In genomic region chr2:241501551-241501950, GRCh38 we compare ENCODE assay signal across 24 cellular contexts. TPM values are rescaled to one million over a fixed set of nuclear protein-coding genes. Genes with fewer than 3 reads are reported as not detected.
DNase-seq lines count a peak whose midpoint lies in the region; ATAC-seq, FAIRE-seq and TF ChIP-seq lines count a peak whose summit lies in the region.
"Had no signal": no experiment of that assay in that cellular context is flagged by ENCODE, and none has a peak within 500 bp of the region (broad histone marks: within the 10 kb centered on the region; RNA-seq: fewer than 3 reads in every experiment).

No MANE protein-coding gene starts in this region.

- H3K4me3 ChIP-seq in HepG2 (replicated peaks in 1 of 3; ENCODE audit: insufficient read depth in 1 of 3, low read depth in 2 of 3, low read length in 3 of 3) = no peak overlapping the region
- H3K4me3 ChIP-seq in right lobe of liver = no peak overlapping the region
- no peak overlapping the region for H3K4me3 ChIP-seq in H1 (ENCODE audit: extremely low read depth in 1 of 4, insufficient read depth in 2 of 4, low read depth in 3 of 4, low read length in 4 of 4)
- H3K4me3 ChIP-seq in gastrocnemius medialis = no peak overlapping the region
- H3K4me3 ChIP-seq in thyroid gland (replicated peaks in 1 of 3) = no peak overlapping the region
- no peak overlapping the region for H3K4me3 ChIP-seq in GM23338
- H3K4me3 ChIP-seq: GM23248 had no signal

- H3K27ac ChIP-seq in HepG2 (ENCODE audit: extremely low read length, insufficient read depth, low read length) (no peak overlapping the region), right lobe of liver (no peak overlapping the region), H1 (ENCODE audit: low read depth, low read length) (no peak overlapping the region), gastrocnemius medialis (peak overlapping the region; percentile 93 to 98 (median 96)), thyroid gland (no peak overlapping the region), GM23338 (ENCODE audit: low read depth) (no peak overlapping the region)
- H3K27ac ChIP-seq: GM23248 had no signal

- no peak overlapping the region for H3K4me3 Mint-ChIP-seq in endothelial cell (ENCODE audit: unreplicated experiment)
- no peak overlapping the region for H3K4me3 Mint-ChIP-seq in GM23338
- H3K4me3 Mint-ChIP-seq: CD8-positive, alpha-beta memory T cell had no signal

- no peak overlapping the region for H3K9ac ChIP-seq in HepG2 (ENCODE audit: insufficient read depth, low read depth, low read length)
- no peak overlapping the region for H3K9ac ChIP-seq in H1 (replicated peaks in 1 of 4; ENCODE audit: extremely low read depth in 1 of 4, low read depth in 3 of 4, low read length in 3 of 4)
- H3K9ac ChIP-seq: GM23248 had no signal

- no peak overlapping the region for H4K5ac ChIP-seq in H1 (ENCODE audit: insufficient read length, low read depth, low read length)

- 0 out of 2 replicates have a peak, but pooled peaks cover under 1% of the 10 kb centered on the region for H3F3A ChIP-seq in GM23338 (replicated peaks; ENCODE audit: low read depth)

- H2BK12ac ChIP-seq in H1 (ENCODE audit: low read depth, low read length) = no peak overlapping the region

- CTCF ChIA-PET in HepG2 (lab: Yijun Ruan, JAX; ENCODE audit: low intra/inter-chr PET ratio, low total read pairs) (no interaction called here), H1 (lab: Charles Lee; ENCODE audit: partially characterized antibody) (no interaction called here)

- TF ChIP-seq CTCF in HepG2 (CRISPR knock-in tag; IDR thresholded peaks at IDR 0.05) = no peak
- no peak for TF ChIP-seq CTCF in right lobe of liver (IDR thresholded peaks at IDR 0.05)
- no peak for TF ChIP-seq CTCF in H1 (IDR thresholded peaks at IDR 0.05; ENCODE audit: control extremely low read depth in 1 of 3, insufficient read depth in 1 of 3, low read depth in 1 of 3, low read length in 3 of 3)
- no peak for TF ChIP-seq CTCF in gastrocnemius medialis (IDR thresholded peaks at IDR 0.05 in 4 of 5, conservative IDR thresholded peaks at IDR 0.05 in 1 of 5)
- no peak for TF ChIP-seq CTCF in thyroid gland (IDR thresholded peaks at IDR 0.05)
- TF ChIP-seq CTCF in endothelial cell (IDR thresholded peaks at IDR 0.05; ENCODE audit: unreplicated experiment) = no peak
- no peak for TF ChIP-seq CTCF in GM23338 (conservative IDR thresholded peaks at IDR 0.05; ENCODE audit: low read depth in 2 of 2)

- POLR2A ChIA-PET in HepG2 (lab: Yijun Ruan, JAX) (interaction anchor here (1.1 kb wide), 1 partner anchor 10 kb away, joined by 3 read pairs; no protein-coding TSS in a partner anchor), H1 (lab: Charles Lee; ENCODE audit: partially characterized antibody) (interaction anchor here (0.9 to 10.2 kb wide), 2 partner anchors 8 to 35 kb away, joined by 3 to 104 read pairs; no protein-coding TSS in a partner anchor)

- H2AFZ ChIP-seq in HepG2 (ENCODE audit: low read length) = no peak overlapping the region
- H2AFZ ChIP-seq in H1 (ENCODE audit: low read length) = no peak overlapping the region
- H2AFZ ChIP-seq in GM23338 = no peak overlapping the region
- H2AFZ ChIP-seq: GM23248 had no signal

- H3K4me2 ChIP-seq in HepG2 (ENCODE audit: low read depth, low read length) (no peak overlapping the region), H1 (ENCODE audit: insufficient read depth in 1 of 2, low read depth in 2 of 2, low read length in 2 of 2) (no peak overlapping the region), GM23338 (no peak overlapping the region)

- H3K4ac ChIP-seq in H1 (replicated peaks; ENCODE audit: insufficient read length, low read depth, low read length) = no peak overlapping the region

- intact Hi-C loops in HepG2 (cut with micrococcal nuclease; ENCODE audit: unreplicated experiment) (loop anchor here (10.0 kb wide), 1 partner anchor 147 kb away; the partner anchor contains the start of gene FARP2), right lobe of liver (cut with DNase I) (no loop called here), gastrocnemius medialis (cut with DNase I; ENCODE audit: low total_unique reads) (no loop called here), thyroid gland (cut with DNase I) (loop anchor here (10.0 kb wide), 1 partner anchor 193 kb away; no protein-coding TSS in a partner anchor)

- no peak for TF ChIP-seq EP300 in HepG2 (IDR thresholded peaks at IDR 0.05; ENCODE audit: low read depth in 2 of 2, low read length in 2 of 2)
- no peak for TF ChIP-seq EP300 in HepG2 (CRISPR knock-in tag; IDR thresholded peaks at IDR 0.05; ENCODE audit: borderline replicate concordance)
- no peak for TF ChIP-seq EP300 in H1 (IDR thresholded peaks at IDR 0.05; ENCODE audit: borderline replicate concordance in 1 of 2, low read depth in 2 of 2, low read length in 2 of 2)

- H3K14ac ChIP-seq in H1 (ENCODE audit: insufficient read length) = no peak overlapping the region

- H2BK15ac ChIP-seq in H1 (ENCODE audit: low read length) = no peak overlapping the region

- H3K79me2 ChIP-seq in HepG2 (ENCODE audit: insufficient read depth, low read length) = peaks cover 50% of the 10 kb centered on the region
- peaks cover 14 to 40% of the 10 kb centered on the region in 2 experiments for H3K79me2 ChIP-seq in H1 (ENCODE audit: control insufficient read depth in 1 of 2, insufficient read depth in 2 of 2, low read length in 2 of 2)
- H3K79me2 ChIP-seq in GM23338 (replicated peaks; ENCODE audit: insufficient read depth) = peaks cover 59% of the 10 kb centered on the region

- H3K36me3 Mint-ChIP-seq in endothelial cell (ENCODE audit: low read depth, unreplicated experiment) (peaks cover 7% of the 10 kb centered on the region), GM23338 (ENCODE audit: low read depth) (peaks cover 38% of the 10 kb centered on the region)

- H3K79me1 ChIP-seq in H1 (ENCODE audit: low read depth, low read length) = peaks cover 20% of the 10 kb centered on the region

- H3K27ac Mint-ChIP-seq in endothelial cell (ENCODE audit: unreplicated experiment) (no peak overlapping the region), GM23338 (no peak overlapping the region; the same call in 1 of the 2 replicates)
- H3K27ac Mint-ChIP-seq: CD4-positive, CD25-positive, alpha-beta regulatory T cell had no signal

- H3K56ac ChIP-seq in H1 (replicated peaks; ENCODE audit: insufficient read length, low read depth, low read length) = no peak overlapping the region

- H4K20me1 ChIP-seq in HepG2 (ENCODE audit: insufficient read depth, low read length) (peaks cover 28% of the 10 kb centered on the region; the same call in 1 of the 2 replicates), H1 (replicated peaks in 1 of 2; ENCODE audit: control insufficient read depth in 1 of 2, insufficient read depth in 2 of 2, low read length in 2 of 2) (peaks cover 14 to 39% of the 10 kb centered on the region in 2 experiments), GM23338 (replicated peaks; ENCODE audit: insufficient read depth) (peaks cover 36% of the 10 kb centered on the region)

- peaks cover 15% of the 10 kb centered on the region for H3K27me3 Mint-ChIP-seq in endothelial cell (ENCODE audit: unreplicated experiment)
- no peaks in the 10 kb centered on the region for H3K27me3 Mint-ChIP-seq in GM23338 (ENCODE audit: insufficient read depth, low read depth, poor library complexity)
- H3K27me3 Mint-ChIP-seq: CD4-positive, CD25-positive, alpha-beta regulatory T cell; CD8-positive, alpha-beta memory T cell had no signal

- TF ChIP-seq RAD21 in HepG2 (CRISPR knock-in tag; IDR thresholded peaks at IDR 0.05) = no peak
- TF ChIP-seq RAD21 in H1 (IDR thresholded peaks at IDR 0.05 in 1 of 2, conservative IDR thresholded peaks at IDR 0.05 in 1 of 2; ENCODE audit: low read depth in 2 of 2, low read length in 2 of 2) = no peak

- no peak overlapping the region for H4K91ac ChIP-seq in H1 (replicated peaks; ENCODE audit: insufficient read length, low read length)

- no peak overlapping the region for H2BK20ac ChIP-seq in H1 (ENCODE audit: low read length)

- 99% methylated on average over 17 of the region's 17 CpGs for WGBS in HepG2 (ENCODE audit: low lambda C conversion rate)
- 90% methylated on average over 2 of the region's 17 CpGs for WGBS in right lobe of liver (ENCODE audit: insufficient coverage, low coverage, low lambda C conversion rate, missing lambda C conversion rate)
- WGBS in H1 (ENCODE audit: extremely low coverage in 1 of 2, insufficient coverage in 1 of 2, insufficient read length in 1 of 2, insufficient replicate concordance in 2 of 2, low coverage in 1 of 2, low lambda C conversion rate in 2 of 2, missing lambda C conversion rate in 1 of 2), 2 experiments = 92% methylated on average over 16 of the region's 17 CpGs; no CpG with 5 or more reads in 1 of the 2 experiments
- WGBS in thyroid gland, 2 donors = 41 to 80% methylated on average over 17 of the region's 17 CpGs

- ATAC-seq in HepG2 = no peak
- no peak for ATAC-seq in right lobe of liver
- ATAC-seq in gastrocnemius medialis = no peak
- no peak for ATAC-seq in GM23338

- no peak overlapping the region for H2BK120ac ChIP-seq in H1 (replicated peaks; ENCODE audit: low read depth, low read length)

- TF ChIP-seq POLR2A in HepG2 (IDR thresholded peaks at IDR 0.05; ENCODE audit: insufficient read depth in 1 of 2, low read depth in 2 of 2, low read length in 2 of 2) (no peak), right lobe of liver (IDR thresholded peaks at IDR 0.05) (no peak), H1 (IDR thresholded peaks at IDR 0.05; ENCODE audit: control extremely low read depth in 1 of 2, low read depth in 2 of 2, low read length in 2 of 2) (no peak), gastrocnemius medialis (IDR thresholded peaks at IDR 0.05) (no peak), thyroid gland (IDR thresholded peaks at IDR 0.05) (no peak)

- H2AK5ac ChIP-seq in H1 (ENCODE audit: low read depth, low read length) = no peak overlapping the region

- no peak overlapping the region for H3K23ac ChIP-seq in H1 (ENCODE audit: insufficient read length)

- 0 out of 2 replicates have a peak overlapping the region, but pooled peaks have one; percentile 25 for H4K8ac ChIP-seq in H1 (ENCODE audit: extremely low read depth, insufficient read depth, low read length)

- H3K27me3 ChIP-seq in HepG2 (ENCODE audit: control insufficient read depth in 1 of 2, insufficient read depth in 2 of 2, low read length in 2 of 2) = no peaks in the 10 kb centered on the region
- H3K27me3 ChIP-seq in right lobe of liver = no peaks in the 10 kb centered on the region
- H3K27me3 ChIP-seq in H1 (replicated peaks in 1 of 4; ENCODE audit: control insufficient read depth in 3 of 4, extremely low read depth in 1 of 4, insufficient read depth in 3 of 4, low read length in 3 of 4) = no peaks in the 10 kb centered on the region
- no peaks in the 10 kb centered on the region for H3K27me3 ChIP-seq in gastrocnemius medialis
- no peaks in the 10 kb centered on the region for H3K27me3 ChIP-seq in thyroid gland
- H3K27me3 ChIP-seq in GM23338 (ENCODE audit: insufficient read depth) = no peaks in the 10 kb centered on the region
- H3K27me3 ChIP-seq: BE2C had no signal

- no peaks in the 10 kb centered on the region for H3K9me2 ChIP-seq in GM23338 (ENCODE audit: insufficient read depth)

- in situ Hi-C loops in HepG2 (cut with HindIII; ENCODE audit: extremely low pct_ligation_motif_present, low pct_unique_long_range_greater_than_20kb) (no loop called here), gastrocnemius medialis (cut with MboI; ENCODE audit: low sequenced_read_pairs in 4 of 4) (no loop called here)

- no TSS peak for BruUV-seq in HepG2 (replicated peaks; lab: Mats Ljungman, UMichigan)

- H3K4me1 Mint-ChIP-seq in endothelial cell (ENCODE audit: unreplicated experiment) = peaks cover 3% of the 10 kb centered on the region
- H3K4me1 Mint-ChIP-seq in GM23338 = peaks cover 4% of the 10 kb centered on the region; the same call in 1 of the 3 replicates

- DNase-seq in HepG2 (ENCODE audit: low spot score) = no peak
- DNase-seq in right lobe of liver = no peak
- no peak for DNase-seq in H1 (ENCODE audit: low read depth in 1 of 2, low spot score in 2 of 2)
- no peak for DNase-seq in gastrocnemius medialis
- peak; percentile 69 for DNase-seq in thyroid gland
- DNase-seq in SW480 (ENCODE audit: low spot score) = no peak
- DNase-seq in endothelial cell (ENCODE audit: low spot score) = no peak
- no peak for DNase-seq in GM23338 (ENCODE audit: low spot score)
- DNase-seq: ACHN; BE2C; C1 segment of cervical spinal cord; CD4-positive, CD25-positive, alpha-beta regulatory T cell; COR-L47; DMS 273 treated with DMSO at 0.1 percent for 48 hours; DMS53; DND-41; EL; GM23248; H7 had no signal

- H3K36me3 ChIP-seq in HepG2 (replicated peaks in 1 of 2; ENCODE audit: control insufficient read depth in 1 of 2, insufficient read depth in 2 of 2, low read length in 2 of 2) (peaks cover 37 to 51% of the 10 kb centered on the region in 2 experiments), right lobe of liver (peaks cover 0 to 17% (median 1%) of the 10 kb centered on the region in 4 donors), H1 (ENCODE audit: control insufficient read depth in 2 of 4, insufficient read depth in 4 of 4, low read length in 3 of 4) (peaks cover 4 to 30% (median 20%) of the 10 kb centered on the region in 4 experiments; a peak in 7 of 8 replicates), gastrocnemius medialis (peaks cover 0 to 37% of the 10 kb centered on the region in 2 donors), thyroid gland (peaks cover 0 to 16% of the 10 kb centered on the region in 2 donors), GM23338 (ENCODE audit: insufficient read depth) (no peaks in the 10 kb centered on the region)

- H3K9me3 Mint-ChIP-seq in endothelial cell (ENCODE audit: unreplicated experiment) (no peaks in the 10 kb centered on the region), GM23338 (no peaks in the 10 kb centered on the region)
- H3K9me3 Mint-ChIP-seq: CD4-positive, CD25-positive, alpha-beta regulatory T cell; CD8-positive, alpha-beta memory T cell had no signal

- no peak for FAIRE-seq in HepG2 (lab: Jason Lieb, UNC)
- FAIRE-seq in H1 (lab: Jason Lieb, UNC) = no peak
- FAIRE-seq: A204.1, G401.6, GM12892, GM18507 had no signal

- H3K9me3 ChIP-seq in HepG2 (ENCODE audit: low read length) (no peaks in the 10 kb centered on the region), right lobe of liver (no peaks in the 10 kb centered on the region), H1 (ENCODE audit: insufficient read depth in 2 of 2, low read depth in 1 of 2, low read length in 1 of 2) (no peaks in the 10 kb centered on the region), gastrocnemius medialis (no peaks in the 10 kb centered on the region), thyroid gland (no peaks in the 10 kb centered on the region)
- H3K9me3 ChIP-seq: BE2C had no signal

- H3K23me2 ChIP-seq in H1 (ENCODE audit: low read depth, low read length) = no peaks in the 10 kb centered on the region

- H3K4me1 ChIP-seq in HepG2 (ENCODE audit: insufficient read depth, low read length) (peaks cover 28% of the 10 kb centered on the region), right lobe of liver (peaks cover 0 to 6% (median 2%) of the 10 kb centered on the region in 4 donors), H1 (replicated peaks in 1 of 4; ENCODE audit: control insufficient read depth in 3 of 4, insufficient read depth in 4 of 4, low read length in 3 of 4) (peaks cover 0 to 2% (median 1%) of the 10 kb centered on the region in 4 experiments; a peak in 3 of 7 replicates), gastrocnemius medialis (peaks cover 68 to 71% of the 10 kb centered on the region in 2 donors), thyroid gland (peaks cover 19 to 31% of the 10 kb centered on the region in 2 donors), GM23338 (ENCODE audit: insufficient read depth) (peaks cover 6% of the 10 kb centered on the region; the same call in 1 of the 2 replicates)
- H3K4me1 ChIP-seq: BE2C had no signal

- no peak overlapping the region for H3K18ac ChIP-seq in H1 (ENCODE audit: extremely low read depth, low read length)

- H2BK5ac ChIP-seq in H1 (ENCODE audit: low read depth, low read length) = no peak overlapping the region

RNA-seq across cellular contexts. Expression of gene STK25, which starts 6.8 kb away (rescaled TPM):
- 123 and 177 TPM in 2 replicates for total RNA-seq in HepG2 (2016; rRNA removed; fragmentation: Illumina TruSeq; extraction: Trizol)
- total RNA-seq in HepG2 (2016; cell fraction: cytosol; rRNA removed; fragmentation: Illumina TruSeq; extraction: Trizol; ENCODE audit: low read depth) = 143 and 149 TPM in 2 replicates
- total RNA-seq in HepG2 (2016; cell fraction: insoluble cytoplasmic fraction; rRNA removed; fragmentation: Illumina TruSeq; extraction: Trizol) = 108 and 184 TPM in 2 replicates
- total RNA-seq in HepG2 (2016; cell fraction: membrane; rRNA removed; fragmentation: Illumina TruSeq; extraction: Trizol) = 217 TPM in 2 replicates
- total RNA-seq in HepG2 (2016; cell fraction: nucleus; rRNA removed; fragmentation: Illumina TruSeq; extraction: Trizol) = 128 and 139 TPM in 2 replicates
- polyA plus RNA-seq in HepG2 (2011; rRNA removed) = 481 and 626 TPM in 2 replicates
- polyA plus RNA-seq in HepG2 (2011; cell fraction: cytosol; rRNA removed) = 323 and 410 TPM in 2 replicates
- 1,381 and 1,393 TPM in 2 replicates for polyA plus RNA-seq in HepG2 (2011; cell fraction: nucleus; rRNA removed)
- polyA plus RNA-seq in HepG2 (2012) = 200 and 245 TPM in 2 replicates
- 126 and 132 TPM in 2 replicates for polyA plus RNA-seq in HepG2 (2016; cell fraction: cytosol; fragmentation: Illumina TruSeq; extraction: Trizol; ENCODE audit: low read depth)
- 133 and 166 TPM in 2 replicates for polyA plus RNA-seq in HepG2 (2016; cell fraction: insoluble cytoplasmic fraction; fragmentation: Illumina TruSeq; extraction: Trizol; ENCODE audit: low read depth)
- 186 and 199 TPM in 2 replicates for polyA plus RNA-seq in HepG2 (2016; cell fraction: membrane; fragmentation: Illumina TruSeq; extraction: Trizol; ENCODE audit: low read depth)
- polyA plus RNA-seq in HepG2 (2016; cell fraction: nucleus; fragmentation: Illumina TruSeq; extraction: Trizol; ENCODE audit: insufficient read depth, low read depth) = 341 and 351 TPM in 2 replicates
- polyA minus RNA-seq in HepG2 (2011; rRNA and poly(A)+ RNA removed; ENCODE audit: low replicate concordance) = 198 and 615 TPM in 2 replicates
- 125 and 128 TPM in 2 replicates for polyA minus RNA-seq in HepG2 (2011; cell fraction: cytosol; rRNA and poly(A)+ RNA removed)
- 166 and 229 TPM in 2 replicates for polyA minus RNA-seq in HepG2 (2011; cell fraction: nucleus; rRNA and poly(A)+ RNA removed)
- 10 to 100 TPM; 51.0 to 99.1 (median 63.5) TPM for total RNA-seq in right lobe of liver
- total RNA-seq in H1 (2021; fragmentation: NEBNext Ultra II Directional; extraction: Animal tissue kit (Norgen Biotek cat#: 25700)) = 159 and 162 TPM in 2 replicates
- 546 and 743 TPM in 2 replicates for polyA plus RNA-seq in H1 (2011; rRNA removed)
- polyA plus RNA-seq in H1 (2011; cell fraction: cytosol; rRNA removed) = 422 TPM
- 1,385 TPM for polyA plus RNA-seq in H1 (2011; cell fraction: nucleus; rRNA removed)
- polyA plus RNA-seq in H1 (2012, experiment 1 of 2) = 179 to 242 TPM (median 225 TPM) in 4 replicates
- 236 TPM for polyA plus RNA-seq in H1 (2012, experiment 2 of 2)
- polyA plus RNA-seq in H1 (2013, experiment 1 of 2) = 117 TPM
- 108 TPM for polyA plus RNA-seq in H1 (2013, experiment 2 of 2)
- 256 and 338 TPM in 2 replicates for polyA minus RNA-seq in H1 (2011; rRNA and poly(A)+ RNA removed)
- polyA minus RNA-seq in H1 (2011; cell fraction: cytosol; rRNA and poly(A)+ RNA removed) = 108 TPM
- 190 TPM for polyA minus RNA-seq in H1 (2011; cell fraction: nucleus; rRNA and poly(A)+ RNA removed)
- 100 to 1,000 TPM; 407 to 555 (median 524) TPM for total RNA-seq in gastrocnemius medialis
- 100 to 1,000 TPM; 236 to 364 (median 266) TPM for total RNA-seq in thyroid gland
- 296 TPM for total RNA-seq in endothelial cell (ENCODE audit: unreplicated experiment)
- 275 and 304 TPM in 2 replicates for total RNA-seq in GM23338 (2014; rRNA removed; shearing (Covaris generic))
- polyA plus RNA-seq in GM23338 (2016; fragmentation: Nextera tagmentation; extraction: Ambion mirVana) = 125 and 142 TPM in 2 replicates

RNA-seq across cellular contexts. Expression of gene BOK, which starts 57.0 kb away (rescaled TPM):
- total RNA-seq in HepG2 (2016; rRNA removed; fragmentation: Illumina TruSeq; extraction: Trizol) (30.2 and 35.5 TPM in 2 replicates), right lobe of liver (100 to 1,000 TPM in 3 of 6 experiments, 10 to 100 TPM in 3; 50.1 to 119 (median 90.5) TPM), gastrocnemius medialis (1 to 10 TPM in 3 of 4 donors, under 1 TPM in 1; 0.92 to 4.7 (median 2.3) TPM), thyroid gland (10 to 100 TPM; 22.2 to 32.1 (median 27.0) TPM), endothelial cell (ENCODE audit: unreplicated experiment) (110 TPM)
- 22.2 and 23.9 TPM in 2 replicates for total RNA-seq in HepG2 (2016; cell fraction: cytosol; rRNA removed; fragmentation: Illumina TruSeq; extraction: Trizol; ENCODE audit: low read depth)
- 28.1 and 36.4 TPM in 2 replicates for total RNA-seq in HepG2 (2016; cell fraction: insoluble cytoplasmic fraction; rRNA removed; fragmentation: Illumina TruSeq; extraction: Trizol)
- total RNA-seq in HepG2 (2016; cell fraction: membrane; rRNA removed; fragmentation: Illumina TruSeq; extraction: Trizol) = 58.8 and 67.3 TPM in 2 replicates
- total RNA-seq in HepG2 (2016; cell fraction: nucleus; rRNA removed; fragmentation: Illumina TruSeq; extraction: Trizol) = 18.8 and 20.8 TPM in 2 replicates
- polyA plus RNA-seq in HepG2 (2011; rRNA removed) (39.2 and 58.1 TPM in 2 replicates), H1 (2011; rRNA removed) (37.6 and 47.9 TPM in 2 replicates), GM23338 (2016; fragmentation: Nextera tagmentation; extraction: Ambion mirVana) (13.5 and 13.6 TPM in 2 replicates)
- 49.3 and 71.9 TPM in 2 replicates for polyA plus RNA-seq in HepG2 (2011; cell fraction: cytosol; rRNA removed)
- polyA plus RNA-seq in HepG2 (2011; cell fraction: nucleus; rRNA removed) = 101 and 104 TPM in 2 replicates
- polyA plus RNA-seq in HepG2 (2012) = 43.9 and 55.3 TPM in 2 replicates
- polyA plus RNA-seq in HepG2 (2016; cell fraction: cytosol; fragmentation: Illumina TruSeq; extraction: Trizol; ENCODE audit: low read depth) = 28.1 and 33.7 TPM in 2 replicates
- polyA plus RNA-seq in HepG2 (2016; cell fraction: insoluble cytoplasmic fraction; fragmentation: Illumina TruSeq; extraction: Trizol; ENCODE audit: low read depth) = 37.9 and 46.1 TPM in 2 replicates
- 64.2 and 66.8 TPM in 2 replicates for polyA plus RNA-seq in HepG2 (2016; cell fraction: membrane; fragmentation: Illumina TruSeq; extraction: Trizol; ENCODE audit: low read depth)
- polyA plus RNA-seq in HepG2 (2016; cell fraction: nucleus; fragmentation: Illumina TruSeq; extraction: Trizol; ENCODE audit: insufficient read depth, low read depth) = 41.2 and 42.5 TPM in 2 replicates
- polyA minus RNA-seq in HepG2 (2011; rRNA and poly(A)+ RNA removed; ENCODE audit: low replicate concordance) = 10.1 and 74.6 TPM in 2 replicates
- polyA minus RNA-seq in HepG2 (2011; cell fraction: cytosol; rRNA and poly(A)+ RNA removed) = 39.7 and 41.5 TPM in 2 replicates
- polyA minus RNA-seq in HepG2 (2011; cell fraction: nucleus; rRNA and poly(A)+ RNA removed) = 9.9 and 12.7 TPM in 2 replicates
- total RNA-seq in H1 (2021; fragmentation: NEBNext Ultra II Directional; extraction: Animal tissue kit (Norgen Biotek cat#: 25700)) = 33.7 and 34.7 TPM in 2 replicates
- 33.5 TPM for polyA plus RNA-seq in H1 (2011; cell fraction: cytosol; rRNA removed)
- 50.2 TPM for polyA plus RNA-seq in H1 (2011; cell fraction: nucleus; rRNA removed)
- 18.3 to 27.4 TPM (median 25.2 TPM) in 4 replicates for polyA plus RNA-seq in H1 (2012, experiment 1 of 2)
- polyA plus RNA-seq in H1 (2012, experiment 2 of 2) = 30.5 TPM
- polyA plus RNA-seq in H1 (2013, experiment 1 of 2) = 25.1 TPM
- 24.1 TPM for polyA plus RNA-seq in H1 (2013, experiment 2 of 2)
- polyA minus RNA-seq in H1 (2011; rRNA and poly(A)+ RNA removed) = 14.2 and 14.4 TPM in 2 replicates
- polyA minus RNA-seq in H1 (2011; cell fraction: cytosol; rRNA and poly(A)+ RNA removed) = 13.2 TPM
- polyA minus RNA-seq in H1 (2011; cell fraction: nucleus; rRNA and poly(A)+ RNA removed) = 12.3 TPM
- 33.4 and 36.7 TPM in 2 replicates for total RNA-seq in GM23338 (2014; rRNA removed; shearing (Covaris generic))
- total RNA-seq: CD4-positive, CD25-positive, alpha-beta regulatory T cell; CD8-positive, alpha-beta memory T cell had no signal
- polyA plus RNA-seq: CD4-positive, CD25-positive, alpha-beta regulatory T cell; CD8-positive, alpha-beta memory T cell had no signal

Comparison
In these comparisons a context has a peak if more than half of its experiments do, and no peak if none do; other contexts are left out.
1. intact Hi-C loops: an anchor here in HepG2 (10.0 kb wide) and thyroid gland (10.0 kb wide); none called in right lobe of liver and gastrocnemius medialis.
2. DNase-seq: peak in thyroid gland (2 of 2); none in HepG2 (single experiment), right lobe of liver (0 of 3), H1 (0 of 2), gastrocnemius medialis (0 of 2), SW480 (single experiment), endothelial cell (single experiment) and GM23338 (single experiment).
3. H3K27ac ChIP-seq: peak in gastrocnemius medialis (4 of 4); none in HepG2 (single experiment), right lobe of liver (0 of 3), H1 (single experiment), thyroid gland (0 of 3) and GM23338 (single experiment).